8 cellular contexts compared by ENCODE assay signal in the genomic region with DNA sequence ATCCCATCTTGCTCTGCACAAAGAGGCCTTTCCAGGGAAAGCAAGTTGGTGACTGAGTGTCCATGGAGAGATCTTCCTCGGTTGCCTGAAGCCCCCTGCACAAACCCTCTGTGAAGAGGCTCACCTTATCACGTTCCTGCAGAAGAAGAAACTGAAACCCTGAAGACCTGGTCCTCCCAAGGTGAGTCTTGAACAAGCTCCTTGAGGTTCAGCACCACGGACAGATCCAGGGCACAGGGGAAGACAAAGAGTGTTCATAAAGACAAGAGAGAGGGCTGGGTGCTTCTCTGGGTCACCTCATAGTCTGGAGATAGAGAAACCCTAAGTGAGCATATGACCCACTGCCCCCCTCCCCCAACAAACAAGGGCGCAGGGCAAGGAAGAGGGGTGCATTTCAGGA. TPM values are rescaled to one million over a fixed set of nuclear protein-coding genes. Genes with fewer than 3 reads are reported as not detected.
DNase-seq lines count a peak whose midpoint lies in the region; ATAC-seq, FAIRE-seq and TF ChIP-seq lines count a peak whose summit lies in the region.

No MANE protein-coding gene starts in this region.

- no peak for ATAC-seq in GM19467 (IDR thresholded peaks at IDR 0.05; ENCODE audit: unreplicated experiment)
- no peak for ATAC-seq in GM21515 (IDR thresholded peaks at IDR 0.05; ENCODE audit: unreplicated experiment)

- TF ChIP-seq CTCF in Calu3 (IDR thresholded peaks at IDR 0.05; ENCODE audit: unreplicated experiment) = no peak

- CTCF ChIA-PET in Calu3 (lab: Charles Lee) = interaction anchor here (0.6 to 0.8 kb wide), 3 partner anchors 12 to 135 kb away, joined by 3 to 6 read pairs (median 3); no protein-coding TSS in a partner anchor

- no peak for FAIRE-seq in urothelium cell line (lab: Jason Lieb, UNC)

- intact Hi-C loops in Calu3 (cut with micrococcal nuclease; ENCODE audit: unreplicated experiment) = no loop called here

- no peaks in the 10 kb centered on the region for H3K9me3 Mint-ChIP-seq in Calu3 (ENCODE audit: low read depth, unreplicated experiment)

- H3K4me1 Mint-ChIP-seq in Calu3 (ENCODE audit: low read depth, unreplicated experiment) = no peaks in the 10 kb centered on the region

- peak; percentile 63 for DNase-seq in Calu3
- peak; percentile 51 for DNase-seq in LHCN-M2 (ENCODE audit: low read depth)
- DNase-seq in activated T-cell treated with anti-CD3 and anti-CD28 coated beads, Interleukin-2, amount 50 U/mL, for 48 hours = peak; percentile 52
- DNase-seq in iPS-NIHi7 (ENCODE audit: extremely low spot score) = peak; percentile 84
- DNase-seq in urothelium cell line (ENCODE audit: low spot score) = peak; percentile 47
- DNase-seq in T1000 (lab: John Stamatoyannopoulos, UW) = no peak

- H3K4me3 Mint-ChIP-seq in Calu3 (ENCODE audit: low read depth, unreplicated experiment) = no peak overlapping the region

- no peak overlapping the region for H3K27ac Mint-ChIP-seq in Calu3 (ENCODE audit: unreplicated experiment)

- no peaks in the 10 kb centered on the region for H3K36me3 Mint-ChIP-seq in Calu3 (ENCODE audit: insufficient read depth, unreplicated experiment)

- no TSS peak for BruUV-seq in Calu3 (replicated peaks; lab: Mats Ljungman, UMichigan)

- H3K27me3 Mint-ChIP-seq in Calu3 (ENCODE audit: unreplicated experiment) = peaks cover 100% of the 10 kb centered on the region

RNA-seq across cellular contexts. Expression of gene TBC1D21, which starts 21.7 kb away (rescaled TPM):
- total RNA-seq in Calu3 (2022) (not detected in 2 replicates), LHCN-M2 (2014; rRNA removed) (not detected in 2 replicates)
- not detected for polyA plus RNA-seq in LHCN-M2 (2012)
